Comparison of ENCODE assay signal across 30 cellular contexts in genomic region chr19:35566738-35567137, GRCh38. TPM values are rescaled to one million over a fixed set of nuclear protein-coding genes. Genes with fewer than 3 reads are reported as not detected.
"Had no signal": no experiment of that assay in that cellular context is flagged by ENCODE, and none has a peak within 500 bp of the region (broad histone marks: within the 10 kb centered on the region; RNA-seq: fewer than 3 reads in every experiment).

No MANE protein-coding gene starts in this region.

- ATAC-seq: esophagus mucosa; gastrocnemius medialis; left ventricle myocardium superior; lower lobe of right lung; mucosa of descending colon; stimulated activated effector memory CD8-positive, alpha-beta T cell treated with anti-CD3 and anti-CD28 coated beads, Interleukin-12 subunit alpha, Interleukin-12 subunit beta, amount 100 ng/mL, for 72 hours had no signal

- H3K4me3 ChIP-seq: colonic mucosa, gastrocnemius medialis, lower lobe of right lung, mucosa of descending colon, prostate gland, right atrium auricular region, sigmoid colon, stomach, thyroid gland had no signal

- H3K27ac ChIP-seq: colonic mucosa, epithelial cell of prostate, gastrocnemius medialis, lower lobe of right lung, prostate gland, right atrium auricular region, sigmoid colon, stomach, thyroid gland had no signal

- H3K9me3 ChIP-seq: colonic mucosa, gastrocnemius medialis, lower lobe of right lung, mucosa of descending colon, prostate gland, right atrium auricular region, sigmoid colon, stomach, thyroid gland had no signal

- H3K4me1 ChIP-seq: colonic mucosa, gastrocnemius medialis, lower lobe of right lung, prostate gland, right atrium auricular region, sigmoid colon, stomach, thyroid gland had no signal

- H3K27me3 ChIP-seq: colonic mucosa, right atrium auricular region, thyroid gland had no signal

- H3K36me3 ChIP-seq: colonic mucosa, gastrocnemius medialis, lower lobe of right lung, prostate gland, right atrium auricular region, sigmoid colon, stomach, thyroid gland had no signal

- DNase-seq: colonic mucosa; effector CD8-positive, alpha-beta T cell; endodermal cell; foreskin fibroblast; gastrocnemius medialis; head of caudate nucleus; left ventricle myocardium superior; lower lobe of right lung; mucosa of descending colon; naive B cell; nephron progenitor cell; nucleus accumbens; sigmoid colon; stimulated activated CD4-positive, alpha-beta T cell treated with anti-CD3 and anti-CD28 coated beads, Interleukin-2, amount 100 ng/mL, for 24 hours; stimulated activated CD4-positive, alpha-beta T cell treated with anti-CD3 and anti-CD28 coated beads, Interleukin-4, amount 100 ng/mL, for 24 hours; stimulated activated naive CD4-positive, alpha-beta T cell treated with Interleukin-2 at 50 U/mL for 16 hours; stomach; thyroid gland had no signal

RNA-seq across cellular contexts. Expression of gene ATP4A, which starts 3.3 kb away (rescaled TPM):
- total RNA-seq: colonic mucosa, esophagus mucosa, gastrocnemius medialis, glomerular endothelial cell, left ventricle myocardium superior, lower lobe of right lung, mucosa of descending colon, osteocyte, right atrium auricular region, sigmoid colon, skeletal muscle tissue, subcutaneous adipose tissue, urinary bladder had no signal
- polyA plus RNA-seq: keratinocyte, urinary bladder had no signal

RNA-seq across cellular contexts. Expression of gene PMIS2, which starts 19.2 kb away (rescaled TPM):
- total RNA-seq: colonic mucosa, endodermal cell, esophagus mucosa, gastrocnemius medialis, glomerular endothelial cell, left ventricle myocardium superior, lower lobe of right lung, mucosa of descending colon, osteocyte, prostate gland, right atrium auricular region, sigmoid colon, skeletal muscle tissue, stomach, subcutaneous adipose tissue, temporal lobe, thyroid gland, urinary bladder had no signal
- polyA plus RNA-seq: keratinocyte, sigmoid colon, stomach, urinary bladder had no signal

RNA-seq across cellular contexts. Expression of gene GAPDHS, which starts 33.5 kb away (rescaled TPM):
- total RNA-seq: colonic mucosa, endodermal cell, esophagus mucosa, gastrocnemius medialis, glomerular endothelial cell, left ventricle myocardium superior, lower lobe of right lung, mucosa of descending colon, osteocyte, right atrium auricular region, sigmoid colon, skeletal muscle tissue, stomach, subcutaneous adipose tissue, temporal lobe, urinary bladder had no signal
- polyA plus RNA-seq: sigmoid colon, stomach, urinary bladder had no signal

RNA-seq across cellular contexts. Expression of gene SBSN, which starts 38.6 kb away (rescaled TPM):
- total RNA-seq: colonic mucosa, endodermal cell, gastrocnemius medialis, glomerular endothelial cell, left ventricle myocardium superior, lower lobe of right lung, mucosa of descending colon, osteocyte, right atrium auricular region, sigmoid colon, skeletal muscle tissue, stomach, subcutaneous adipose tissue, temporal lobe, urinary bladder had no signal
